Comparison of ENCODE assay signal across 19 cellular contexts in genomic region chr13:50360637-50361036, GRCh38.
DNase-seq lines count a peak whose midpoint lies in the region; ATAC-seq and TF ChIP-seq lines count a peak whose summit lies in the region.
"Had no signal": no experiment of that assay in that cellular context is flagged by ENCODE, and none has a peak within 500 bp of the region (broad histone marks: within the 10 kb centered on the region; RNA-seq: fewer than 3 reads in every experiment).

No MANE protein-coding gene starts in this region.

- TF ChIP-seq POLR2A in erythroblast (IDR thresholded peaks at IDR 0.05; ENCODE audit: low read length), result no peak

- intact Hi-C loops in natural killer cell (cut with micrococcal nuclease), result no loop called here

- peaks cover 16% of the 10 kb centered on the region for H3F3A ChIP-seq in MM.1S (ENCODE audit: insufficient read depth, low read length)

- peak overlapping the region; percentile 67 for H3K4me3 ChIP-seq in CD4-positive, CD25-positive, alpha-beta regulatory T cell (ENCODE audit: low read depth, low read length)
- no peak overlapping the region for H3K4me3 ChIP-seq in MM.1S (ENCODE audit: low read length)

- H3K4me1 Mint-ChIP-seq in CD4-positive, CD25-positive, alpha-beta regulatory T cell, result peaks cover 22 to 62% (median 37%) of the 10 kb centered on the region in 4 donors
- H3K4me1 Mint-ChIP-seq in T-helper 17 cell (peaks cover 43% of the 10 kb centered on the region), natural killer cell (peaks cover 15 to 16% of the 10 kb centered on the region in 2 donors)

- no peak overlapping the region for H3K27ac ChIP-seq in CD4-positive, CD25-positive, alpha-beta regulatory T cell (ENCODE audit: insufficient read depth, low read length, poor library complexity, severe bottlenecking)
- H3K27ac ChIP-seq in MM.1S (ENCODE audit: low read length), result no peak overlapping the region
- H3K27ac ChIP-seq: HL-60 had no signal

- no peak overlapping the region for H2AFZ ChIP-seq in MM.1S (ENCODE audit: low read length)

- no peaks in the 10 kb centered on the region for H3K36me3 ChIP-seq in CD4-positive, CD25-positive, alpha-beta regulatory T cell (ENCODE audit: control insufficient read depth, insufficient read depth, low read length)
- no peaks in the 10 kb centered on the region for H3K36me3 ChIP-seq in MM.1S (replicated peaks; ENCODE audit: insufficient read depth, low read length)

- DNase-seq in CD4-positive, CD25-positive, alpha-beta regulatory T cell, result no peak
- DNase-seq in MM.1S, result no peak
- no peak for DNase-seq in T-helper 17 cell
- no peak for DNase-seq in natural killer cell
- DNase-seq in erythroblast (lab: John Stamatoyannopoulos, UW), result no peak
- DNase-seq in hepatic stellate cell (ENCODE audit: low spot score), result no peak
- DNase-seq: DMS53, Karpas-422, NCI-H1092 treated with DMSO at 0.1 percent for 48 hours, NCI-H1436, NCI-H187, NCI-H2081 treated with DMSO at 0.1 percent for 48 hours, NCI-H526 treated with DMSO at 0.1 percent for 48 hours, OCI-M1, SK-N-SH, SW 1271 had no signal

- H3K9me3 ChIP-seq in CD4-positive, CD25-positive, alpha-beta regulatory T cell (ENCODE audit: control insufficient read depth in 2 of 2, low read length in 2 of 2), result no peaks in the 10 kb centered on the region
- H3K9me3 ChIP-seq in MM.1S (replicated peaks; ENCODE audit: insufficient read depth, low read length) (no peaks in the 10 kb centered on the region), T-helper 17 cell (ENCODE audit: control insufficient read depth, low read length, poor library complexity, severe bottlenecking) (no peaks in the 10 kb centered on the region)
- H3K9me3 ChIP-seq: SK-N-SH had no signal

- H3K27me3 ChIP-seq in CD4-positive, CD25-positive, alpha-beta regulatory T cell (ENCODE audit: control insufficient read depth, insufficient read depth, low read length), result no peaks in the 10 kb centered on the region
- no peaks in the 10 kb centered on the region for H3K27me3 ChIP-seq in MM.1S (replicated peaks; ENCODE audit: insufficient read depth, low read length)

- ATAC-seq in CD4-positive, CD25-positive, alpha-beta regulatory T cell (ENCODE audit: low read depth in 2 of 2), result no peak
- ATAC-seq in T-helper 17 cell, result no peak
- no peak for ATAC-seq in natural killer cell
- ATAC-seq in GM18511 (IDR thresholded peaks at IDR 0.05; ENCODE audit: unreplicated experiment), result no peak
- ATAC-seq: HCT116 had no signal

- H3K79me2 ChIP-seq in MM.1S (ENCODE audit: low read length), result no peaks in the 10 kb centered on the region

- peak overlapping the region in 1 of 3 donors; percentile 71 for H3K27ac Mint-ChIP-seq in CD4-positive, CD25-positive, alpha-beta regulatory T cell
- H3K27ac Mint-ChIP-seq in T-helper 17 cell (peak overlapping the region; percentile 88), natural killer cell (peak overlapping the region; percentile 22 to 25)

- H3K27me3 Mint-ChIP-seq in CD4-positive, CD25-positive, alpha-beta regulatory T cell, result no peaks in the 10 kb centered on the region
- H3K27me3 Mint-ChIP-seq in T-helper 17 cell, result no peaks in the 10 kb centered on the region
- H3K27me3 Mint-ChIP-seq in natural killer cell (ENCODE audit: low read depth in 2 of 2), result peaks cover 5 to 10% of the 10 kb centered on the region in 2 donors

- no peaks in the 10 kb centered on the region for H4K20me1 ChIP-seq in MM.1S (ENCODE audit: insufficient read depth, low read length)

- H3K4me3 Mint-ChIP-seq in CD4-positive, CD25-positive, alpha-beta regulatory T cell, result peak overlapping the region in 1 of 4 donors; percentile 5
- H3K4me3 Mint-ChIP-seq in T-helper 17 cell, result peak overlapping the region; percentile 81
- H3K4me3 Mint-ChIP-seq in natural killer cell, result no peak overlapping the region

- H3K36me3 Mint-ChIP-seq in CD4-positive, CD25-positive, alpha-beta regulatory T cell, result no peaks in the 10 kb centered on the region
- H3K36me3 Mint-ChIP-seq in T-helper 17 cell (ENCODE audit: low read depth) (no peaks in the 10 kb centered on the region), natural killer cell (no peaks in the 10 kb centered on the region)

- peak overlapping the region; percentile 45 for H3K4me2 ChIP-seq in MM.1S (ENCODE audit: low read depth, low read length)
- H3K4me2 ChIP-seq: SK-N-SH had no signal

- no peaks in the 10 kb centered on the region for H3K9me2 ChIP-seq in MM.1S (replicated peaks; ENCODE audit: insufficient read depth, low read length)
- H3K9me2 ChIP-seq: SK-N-SH had no signal

- H3K9me3 Mint-ChIP-seq in CD4-positive, CD25-positive, alpha-beta regulatory T cell, result peaks cover 0 to 2% (median 0%) of the 10 kb centered on the region in 7 donors
- H3K9me3 Mint-ChIP-seq in natural killer cell, result no peaks in the 10 kb centered on the region

- TF ChIP-seq CTCF in MM.1S (IDR thresholded peaks at IDR 0.05; ENCODE audit: low read length), result no peak
- TF ChIP-seq CTCF in natural killer cell (IDR thresholded peaks at IDR 0.05), result no peak

- H3K9ac ChIP-seq in MM.1S (ENCODE audit: low read length), result no peak overlapping the region
- H3K9ac ChIP-seq: SK-N-SH had no signal

- peaks cover 19% of the 10 kb centered on the region for H3K4me1 ChIP-seq in CD4-positive, CD25-positive, alpha-beta regulatory T cell (ENCODE audit: control insufficient read depth, insufficient read depth, low read length, poor library complexity, severe bottlenecking)
- peaks cover 42% of the 10 kb centered on the region for H3K4me1 ChIP-seq in MM.1S (ENCODE audit: low read length)
